In genomic region chr16:8868272-8869211, GRCh38 we compare ENCODE assay signal across 8 cellular contexts. TPM values are rescaled to one million over a fixed set of nuclear protein-coding genes. Genes with fewer than 3 reads are reported as not detected.
A peak's percentile ranks its signal among the peaks of the same experiment; 100 is the strongest.
DNase-seq lines count a peak whose midpoint lies in the region; ATAC-seq and TF ChIP-seq lines count a peak whose summit lies in the region.

CARHSP1 (minus strand) TSS chr16:8869006; CDS start chr16:8859328, 9,678 bp downstream.

- H3K4me2 ChIP-seq in PC-3 (ENCODE audit: low read length) = peak within 1 kb of the TSS; percentile 100

- no peaks in the 10 kb centered on the region for H3K9me2 ChIP-seq in PC-3 (replicated peaks; ENCODE audit: low read length)

- H3K27ac ChIP-seq in PC-3 (ENCODE audit: low read length) (peak within 1 kb of the TSS; percentile 59), esophagus (ENCODE audit: low read depth in 2 of 2, low read length in 1 of 2) (peak within 1 kb of the TSS; percentile 94 to 99), muscle layer of duodenum (ENCODE audit: low read length) (peak within 1 kb of the TSS; percentile 85)

- peaks cover 51% of the 10 kb centered on the region for H3K4me1 Mint-ChIP-seq in activated T-cell treated with anti-CD3 and anti-CD28 coated beads, Interleukin-2, amount 50 U/mL, for 24 hours (ENCODE audit: low read depth)

- H3K27me3 ChIP-seq in PC-3 (ENCODE audit: low read length) = no peaks in the 10 kb centered on the region
- no peaks in the 10 kb centered on the region for H3K27me3 ChIP-seq in esophagus (ENCODE audit: control insufficient read depth in 1 of 2, insufficient read depth in 2 of 2, low read length in 2 of 2)
- H3K27me3 ChIP-seq in muscle layer of duodenum (ENCODE audit: low read depth, low read length) = no peaks in the 10 kb centered on the region

- H3K36me3 Mint-ChIP-seq in activated T-cell treated with anti-CD3 and anti-CD28 coated beads, Interleukin-2, amount 50 U/mL, for 24 hours (ENCODE audit: low read depth) = peaks cover 23% of the 10 kb centered on the region

- H3K9me3 ChIP-seq in PC-3 (ENCODE audit: low read length) = no peaks in the 10 kb centered on the region
- H3K9me3 ChIP-seq in esophagus (ENCODE audit: control insufficient read depth in 2 of 2, insufficient read depth in 1 of 2, low read depth in 1 of 2, low read length in 1 of 2) = no peaks in the 10 kb centered on the region
- no peaks in the 10 kb centered on the region for H3K9me3 ChIP-seq in muscle layer of duodenum (ENCODE audit: control insufficient read depth in 1 of 2, low read length in 2 of 2)

- H3K79me2 ChIP-seq in PC-3 (ENCODE audit: low read length) = peaks cover 47% of the 10 kb centered on the region

- peak within 1 kb of the TSS; percentile 79 for H3K9ac ChIP-seq in PC-3 (ENCODE audit: low read length)

- H3K4me3 Mint-ChIP-seq in activated T-cell treated with anti-CD3 and anti-CD28 coated beads, Interleukin-2, amount 50 U/mL, for 24 hours = peak within 1 kb of the TSS; percentile 89

- H3K4me3 ChIP-seq in Jurkat, Clone E6-1 (ENCODE audit: low read length) = peak within 1 kb of the TSS; percentile 97
- H3K4me3 ChIP-seq in PC-3 (ENCODE audit: low read length) (peak within 1 kb of the TSS; percentile 92), esophagus (ENCODE audit: low read depth in 1 of 2, low read length in 2 of 2) (peak within 1 kb of the TSS; percentile 64 to 76), muscle layer of duodenum (ENCODE audit: low read depth in 1 of 2, low read length in 2 of 2) (peak within 1 kb of the TSS; percentile 87 to 89)

- intact Hi-C loops in PC-3 (cut with micrococcal nuclease) = loop anchor here (5.0 kb wide), 1 partner anchor 71 kb away; the partner anchor contains the start of genes PMM2 and TMEM186

- peaks cover 5% of the 10 kb centered on the region for H3F3A ChIP-seq in PC-3 (ENCODE audit: low read length, unreplicated experiment)

- no peaks in the 10 kb centered on the region for H3K27me3 Mint-ChIP-seq in activated T-cell treated with anti-CD3 and anti-CD28 coated beads, Interleukin-2, amount 50 U/mL, for 24 hours

- ATAC-seq in GM21619 (IDR thresholded peaks at IDR 0.05; ENCODE audit: unreplicated experiment) = peak; percentile 63
- ATAC-seq in PC-3 = peak; percentile 69

- H3K9me3 Mint-ChIP-seq in activated T-cell treated with anti-CD3 and anti-CD28 coated beads, Interleukin-2, amount 50 U/mL, for 24 hours = no peaks in the 10 kb centered on the region

- WGBS in esophagus, 2 donors = 1% methylated on average over 67 to 92 of the region's 92 CpGs

- peak within 1 kb of the TSS; percentile 94 for H3K27ac Mint-ChIP-seq in activated T-cell treated with anti-CD3 and anti-CD28 coated beads, Interleukin-2, amount 50 U/mL, for 24 hours

- POLR2A ChIA-PET in PC-3 (lab: Charles Lee; ENCODE audit: unreplicated experiment) = interaction anchor here (0.7 kb wide), 1 partner anchor 213 kb away, joined by 3 read pairs; no protein-coding TSS in a partner anchor

- no peak for TF ChIP-seq CTCF in PC-3 (conservative IDR thresholded peaks at IDR 0.05; ENCODE audit: low read depth, low read length)

- peak within 1 kb of the TSS; percentile 75 for H2AFZ ChIP-seq in PC-3 (ENCODE audit: low read length)

- CTCF ChIA-PET in PC-3 (lab: Charles Lee) = interaction anchor here (0.6 to 0.7 kb wide), 2 partner anchors 16 to 20 kb away, joined by 3 to 5 read pairs; no protein-coding TSS in a partner anchor

- peaks cover 24% of the 10 kb centered on the region; the same call in 1 of the 2 replicates for H4K20me1 ChIP-seq in PC-3 (ENCODE audit: low read length)

- DNase-seq in DMS153 (lab: John Stamatoyannopoulos, UW) = peak; percentile 87
- DNase-seq in Jurkat, Clone E6-1 (ENCODE audit: low read depth, low spot score) = peak; percentile 86
- peak; percentile 84 for DNase-seq in PC-3
- peak; percentile 90 for DNase-seq in activated T-cell treated with anti-CD3 and anti-CD28 coated beads, Interleukin-2, amount 50 U/mL, for 24 hours
- DNase-seq in stimulated activated CD8-positive, alpha-beta memory T cell treated with anti-CD3 and anti-CD28 coated beads, Interleukin-7, amount 100 ng/mL, for 48 hours (ENCODE audit: extremely low read depth in 1 of 2, low read depth in 1 of 2) = peak; percentile 76 to 84

- H3K4me1 ChIP-seq in PC-3 (ENCODE audit: insufficient read depth, low read length) (peaks cover 23% of the 10 kb centered on the region), esophagus (ENCODE audit: control insufficient read depth in 2 of 2, insufficient read depth in 2 of 2, low read length in 1 of 2) (peaks cover 3 to 43% of the 10 kb centered on the region in 2 donors), muscle layer of duodenum (ENCODE audit: control insufficient read depth in 1 of 2, insufficient read depth in 2 of 2, low read length in 2 of 2) (peaks cover 0 to 40% of the 10 kb centered on the region in 2 donors)

- H3K36me3 ChIP-seq in PC-3 (ENCODE audit: low read depth, low read length) (no peaks in the 10 kb centered on the region), esophagus (ENCODE audit: control insufficient read depth in 2 of 2, insufficient read depth in 2 of 2, low read length in 1 of 2) (peaks cover 0 to 10% of the 10 kb centered on the region in 2 donors), muscle layer of duodenum (ENCODE audit: control insufficient read depth in 1 of 2, insufficient read depth in 2 of 2, low read length in 2 of 2) (no peaks in the 10 kb centered on the region)

- BruUV-seq in PC-3 (replicated peaks; lab: Mats Ljungman, UMichigan) = no TSS peak

RNA-seq across cellular contexts. Expression of gene CARHSP1, which starts in this region (rescaled TPM):
- 320 TPM for polyA plus RNA-seq in Jurkat, Clone E6-1 (2012; ENCODE audit: insufficient read depth, insufficient read length)
- total RNA-seq in PC-3 (2014; rRNA removed) = 138 and 142 TPM in 2 replicates
- polyA plus RNA-seq in esophagus = 100 to 1,000 TPM; 212 to 343 TPM

Comparison
In these comparisons a context has a peak if more than half of its experiments do, and no peak if none do; other contexts are left out.
1. Peak in every context shown above with its lines: DNase-seq, ATAC-seq, H3K4me3 ChIP-seq and H3K27ac ChIP-seq.